Comparison of ENCODE assay signal across 14 cellular contexts in genomic region chr19:39334444-39334976, GRCh38. TPM values are rescaled to one million over a fixed set of nuclear protein-coding genes. Genes with fewer than 3 reads are reported as not detected.
A peak's percentile ranks its signal among the peaks of the same experiment; 100 is the strongest.
DNase-seq lines count a peak whose midpoint lies in the region; ATAC-seq and TF ChIP-seq lines count a peak whose summit lies in the region.
"Had no signal": no experiment of that assay in that cellular context is flagged by ENCODE, and none has a peak within 500 bp of the region (broad histone marks: within the 10 kb centered on the region; RNA-seq: fewer than 3 reads in every experiment).

No MANE protein-coding gene starts in this region.

- intact Hi-C loops in CD4-positive, alpha-beta T cell (cut with DNase I, micrococcal nuclease): loop anchor here in 1 of 2 experiments (10.0 kb wide), 1 partner anchor 940 kb away; no protein-coding TSS in a partner anchor
- intact Hi-C loops in Caco-2 (cut with micrococcal nuclease; ENCODE audit: unreplicated experiment): no loop called here
- intact Hi-C loops in aorta (cut with DNase I): loop anchor here in 1 of 2 donors (5.0 kb wide), 1 partner anchor 372 kb away; no protein-coding TSS in a partner anchor

- peaks cover 59% of the 10 kb centered on the region for H3K4me1 Mint-ChIP-seq in CD4-positive, alpha-beta T cell (ENCODE audit: low read depth)
- H3K4me1 Mint-ChIP-seq in activated naive CD8-positive, alpha-beta T cell treated with anti-CD3 and anti-CD28 coated beads for 36 hours: peaks cover 55% of the 10 kb centered on the region
- H3K4me1 Mint-ChIP-seq in Caco-2 (ENCODE audit: low read depth, unreplicated experiment): peaks cover 7% of the 10 kb centered on the region

- no peak overlapping the region for H2AFZ ChIP-seq in osteoblast (ENCODE audit: low read length)

- CTCF ChIA-PET in CD4-positive, alpha-beta T cell (lab: Charles Lee): interaction anchor here (0.7 to 0.9 kb wide), 2 partner anchors 212 to 1443 kb away, joined by 3 to 4 read pairs; no protein-coding TSS in a partner anchor
- CTCF ChIA-PET in HEK293 (lab: Yijun Ruan, JAX) (interaction anchor here (0.5 to 9.4 kb wide), 5 partner anchors 69 to 372 kb away, joined by 3 to 165 read pairs (median 9); partner anchors contain the start of gene PLEKHG2), Caco-2 (lab: Charles Lee) (no interaction called here)

- H3K27me3 Mint-ChIP-seq in CD4-positive, alpha-beta T cell: no peaks in the 10 kb centered on the region
- H3K27me3 Mint-ChIP-seq in activated naive CD8-positive, alpha-beta T cell treated with anti-CD3 and anti-CD28 coated beads for 36 hours: no peaks in the 10 kb centered on the region
- no peaks in the 10 kb centered on the region for H3K27me3 Mint-ChIP-seq in Caco-2 (ENCODE audit: insufficient read depth, unreplicated experiment)

- no peaks in the 10 kb centered on the region for H3K9me3 Mint-ChIP-seq in CD4-positive, alpha-beta T cell
- H3K9me3 Mint-ChIP-seq in activated naive CD8-positive, alpha-beta T cell treated with anti-CD3 and anti-CD28 coated beads for 36 hours: peaks cover 4% of the 10 kb centered on the region
- H3K9me3 Mint-ChIP-seq in Caco-2 (ENCODE audit: unreplicated experiment): no peaks in the 10 kb centered on the region

- no peak overlapping the region for H3K4me2 ChIP-seq in osteoblast (ENCODE audit: insufficient read depth, low read length)

- POLR2A ChIA-PET in CD4-positive, alpha-beta T cell (lab: Charles Lee): interaction anchor here (1.0 to 2.3 kb wide), 5 partner anchors 12 to 212 kb away, joined by 3 to 20 read pairs (median 3); partner anchors contain the start of genes MED29, PAF1 and RPS16
- POLR2A ChIA-PET in HEK293 (lab: Yijun Ruan, JAX): no interaction called here
- POLR2A ChIA-PET in Caco-2 (lab: Charles Lee): no interaction called here

- peak overlapping the region; percentile 61 for H3K27ac ChIP-seq in CD4-positive, alpha-beta T cell (ENCODE audit: low read depth, low read length)
- H3K27ac ChIP-seq in HEK293 (ENCODE audit: extremely low read depth, low read depth, low read length) (no peak overlapping the region), osteoblast (ENCODE audit: low read depth, low read length) (no peak overlapping the region), aorta (ENCODE audit: low read depth in 1 of 2, low read length in 2 of 2) (no peak overlapping the region)
- H3K27ac ChIP-seq: SJSA1, WERI-Rb-1 had no signal

- peaks cover 55% of the 10 kb centered on the region for H3K36me3 Mint-ChIP-seq in CD4-positive, alpha-beta T cell (ENCODE audit: low read depth)
- peaks cover 23% of the 10 kb centered on the region for H3K36me3 Mint-ChIP-seq in activated naive CD8-positive, alpha-beta T cell treated with anti-CD3 and anti-CD28 coated beads for 36 hours
- no peaks in the 10 kb centered on the region for H3K36me3 Mint-ChIP-seq in Caco-2 (ENCODE audit: insufficient read depth, unreplicated experiment)

- H3K4me3 Mint-ChIP-seq in CD4-positive, alpha-beta T cell: peak overlapping the region; percentile 98
- peak overlapping the region; percentile 97 for H3K4me3 Mint-ChIP-seq in activated naive CD8-positive, alpha-beta T cell treated with anti-CD3 and anti-CD28 coated beads for 36 hours
- no peak overlapping the region for H3K4me3 Mint-ChIP-seq in Caco-2 (ENCODE audit: unreplicated experiment)

- H3K36me3 ChIP-seq in HEK293 (ENCODE audit: control insufficient read depth in 2 of 2, insufficient read depth in 1 of 2, low read length in 2 of 2) (no peaks in the 10 kb centered on the region; a peak in 1 of 3 replicates), osteoblast (ENCODE audit: insufficient read depth, low read length) (no peaks in the 10 kb centered on the region), Caco-2 (ENCODE audit: control insufficient read depth, insufficient read depth, low read length) (no peaks in the 10 kb centered on the region), aorta (ENCODE audit: control insufficient read depth in 1 of 2, insufficient read depth in 2 of 2, low read length in 1 of 2) (no peaks in the 10 kb centered on the region)
- H3K36me3 ChIP-seq: SJSA1, WERI-Rb-1 had no signal

- H3K4me3 ChIP-seq in HEK293 (ENCODE audit: low read depth, low read length) (no peak overlapping the region), osteoblast (ENCODE audit: insufficient read depth, low read length) (no peak overlapping the region), Caco-2 (ENCODE audit: low read depth, low read length) (no peak overlapping the region), aorta (ENCODE audit: low read length in 2 of 2) (no peak overlapping the region)
- H3K4me3 ChIP-seq: SJSA1 had no signal

- BruUV-seq in Caco-2 (replicated peaks; lab: Mats Ljungman, UMichigan): no TSS peak

- H3K9me3 ChIP-seq in CD4-positive, alpha-beta T cell (ENCODE audit: control insufficient read depth, low read length): no peaks in the 10 kb centered on the region
- H3K9me3 ChIP-seq in HEK293 (ENCODE audit: control insufficient read depth, insufficient read depth, low read depth, low read length) (no peaks in the 10 kb centered on the region), osteoblast (ENCODE audit: low read depth, low read length) (no peaks in the 10 kb centered on the region), Caco-2 (no peaks in the 10 kb centered on the region), aorta (ENCODE audit: control insufficient read depth, low read length) (no peaks in the 10 kb centered on the region)
- H3K9me3 ChIP-seq: SJSA1 had no signal

- ATAC-seq in CD4-positive, alpha-beta T cell (ENCODE audit: poor library complexity): no peak
- ATAC-seq in aorta (ENCODE audit: low FRiP score): no peak

- H4K20me1 ChIP-seq in osteoblast (ENCODE audit: insufficient read depth, low read length): no peaks in the 10 kb centered on the region

- H3K79me2 ChIP-seq in osteoblast (ENCODE audit: insufficient read depth, low read length): no peaks in the 10 kb centered on the region

- H3K27me3 ChIP-seq in CD4-positive, alpha-beta T cell (ENCODE audit: control insufficient read depth, insufficient read depth, low read length): no peaks in the 10 kb centered on the region
- peaks cover 2% of the 10 kb centered on the region for H3K27me3 ChIP-seq in osteoblast (ENCODE audit: insufficient read depth, low read length)
- H3K27me3 ChIP-seq in Caco-2 (replicated peaks; ENCODE audit: control insufficient read depth, insufficient read depth, low read length): no peaks in the 10 kb centered on the region
- no peaks in the 10 kb centered on the region for H3K27me3 ChIP-seq in aorta (ENCODE audit: control insufficient read depth in 1 of 2, insufficient read depth in 2 of 2, low read length in 1 of 2)
- H3K27me3 ChIP-seq: SJSA1 had no signal

- H3K4me1 ChIP-seq in HEK293 (ENCODE audit: control insufficient read depth, insufficient read depth, low read length) (no peaks in the 10 kb centered on the region), osteoblast (ENCODE audit: insufficient read depth, low read length) (no peaks in the 10 kb centered on the region), Caco-2 (peaks cover 3% of the 10 kb centered on the region), aorta (ENCODE audit: control insufficient read depth in 1 of 2, insufficient read depth in 2 of 2, low read length in 2 of 2) (no peaks in the 10 kb centered on the region)
- H3K4me1 ChIP-seq: SJSA1 had no signal

- 93 to 94% methylated on average over 5 of the region's 5 CpGs for WGBS in aorta, 2 donors

- no peak for TF ChIP-seq CTCF in CD4-positive, alpha-beta T cell (IDR thresholded peaks at IDR 0.05)
- TF ChIP-seq CTCF in HEK293 (tag by site-specific recombination; IDR thresholded peaks at IDR 0.05): no peak
- TF ChIP-seq CTCF in osteoblast (IDR thresholded peaks at IDR 0.05; ENCODE audit: extremely low read depth, low read depth, low read length): no peak
- TF ChIP-seq CTCF in Caco-2 (IDR thresholded peaks at IDR 0.05; ENCODE audit: insufficient read depth in 1 of 2, low read depth in 1 of 2, low read length in 1 of 2, severe bottlenecking in 1 of 2, unreplicated experiment in 1 of 2): no peak

- no peak for DNase-seq in CD4-positive, alpha-beta T cell
- DNase-seq in activated naive CD8-positive, alpha-beta T cell treated with anti-CD3 and anti-CD28 coated beads for 36 hours: no peak
- peak; percentile 72 for DNase-seq in osteoblast (ENCODE audit: insufficient read length, low spot score, missing footprints)
- no peak for DNase-seq in stimulated activated CD4-positive, alpha-beta T cell treated with anti-CD3 and anti-CD28 coated beads, Interleukin-2, amount 100 ng/mL, for 48 hours
- DNase-seq in Caco-2: no peak
- no peak for DNase-seq in NCI-H2107 (lab: John Stamatoyannopoulos, UW)
- no peak for DNase-seq in aorta
- DNase-seq: cerebellar nuclear complex, NCI-H1930, WERI-Rb-1 had no signal

- peak overlapping the region; percentile 95 for H3K27ac Mint-ChIP-seq in CD4-positive, alpha-beta T cell
- H3K27ac Mint-ChIP-seq in activated naive CD8-positive, alpha-beta T cell treated with anti-CD3 and anti-CD28 coated beads for 36 hours: peak overlapping the region; percentile 98
- no peak overlapping the region for H3K27ac Mint-ChIP-seq in Caco-2 (ENCODE audit: unreplicated experiment)
- H3K27ac Mint-ChIP-seq: progenitor cell of endocrine pancreas had no signal

RNA-seq across cellular contexts. Expression of gene GMFG, which starts 1.3 kb away (rescaled TPM):
- 100 to 1,000 TPM; 352 to 367 TPM for total RNA-seq in CD4-positive, alpha-beta T cell
- total RNA-seq in activated naive CD8-positive, alpha-beta T cell treated with anti-CD3 and anti-CD28 coated beads for 36 hours: 100 to 1,000 TPM; 232 to 240 TPM
- total RNA-seq in osteoblast: 0.36 and 2.7 TPM in 2 replicates
- 0.91 TPM in 1 of 2 replicates, not detected in the other for total RNA-seq in Caco-2 (2022)
- total RNA-seq in aorta: 10 to 100 TPM; 53.7 to 60.8 TPM
- polyA plus RNA-seq in aorta: 10 to 100 TPM in 1 of 2 donors, 1 to 10 TPM in 1; 8.3 to 50.3 TPM
- total RNA-seq: progenitor cell of endocrine pancreas had no signal

RNA-seq across cellular contexts. Expression of gene SAMD4B, which starts 7.7 kb away (rescaled TPM):
- 10 to 100 TPM; 65.0 to 66.9 TPM for total RNA-seq in CD4-positive, alpha-beta T cell
- total RNA-seq in activated naive CD8-positive, alpha-beta T cell treated with anti-CD3 and anti-CD28 coated beads for 36 hours: 10 to 100 TPM; 36.2 to 36.5 TPM
- total RNA-seq in osteoblast (85.0 and 85.5 TPM in 2 replicates), Caco-2 (2022) (132 and 147 TPM in 2 replicates), aorta (100 to 1,000 TPM; 101 to 120 TPM)
- polyA plus RNA-seq in aorta: 100 to 1,000 TPM in 1 of 2 donors, 10 to 100 TPM in 1; 33.6 to 109 TPM

RNA-seq across cellular contexts. Expression of gene LRFN1, which starts 13.8 kb away (rescaled TPM):
- 1 to 10 TPM; 2.3 to 2.6 TPM for total RNA-seq in CD4-positive, alpha-beta T cell
- total RNA-seq in activated naive CD8-positive, alpha-beta T cell treated with anti-CD3 and anti-CD28 coated beads for 36 hours: 1 to 10 TPM; 4.6 to 5.1 TPM
- total RNA-seq in osteoblast: under 0.01 and 0.36 TPM in 2 replicates
- total RNA-seq in Caco-2 (2022): 21.1 and 21.2 TPM in 2 replicates
- 1 to 10 TPM in 1 of 2 donors, under 1 TPM in 1; 0.45 to 1.8 TPM for total RNA-seq in aorta
- polyA plus RNA-seq in aorta: not detected
- total RNA-seq: SJSA1 had no signal

RNA-seq across cellular contexts. Expression of gene IFNL1, which starts 38.3 kb away (rescaled TPM):
- total RNA-seq in CD4-positive, alpha-beta T cell: not detected
- total RNA-seq in activated naive CD8-positive, alpha-beta T cell treated with anti-CD3 and anti-CD28 coated beads for 36 hours: not detected
- total RNA-seq in osteoblast (not detected in 2 replicates), Caco-2 (2022) (not detected in 2 replicates), aorta (not detected)
- not detected for polyA plus RNA-seq in aorta
- total RNA-seq: mesenteric fat pad, progenitor cell of endocrine pancreas, SJSA1 had no signal

RNA-seq across cellular contexts. Expression of gene PAF1, which starts 56.4 kb away (rescaled TPM):
- total RNA-seq in CD4-positive, alpha-beta T cell: 100 to 1,000 TPM in 1 of 2 experiments, 10 to 100 TPM in 1; 99.6 to 101 TPM
- 10 to 100 TPM; 43.6 to 44.0 TPM for total RNA-seq in activated naive CD8-positive, alpha-beta T cell treated with anti-CD3 and anti-CD28 coated beads for 36 hours
- 29.3 and 29.8 TPM in 2 replicates for total RNA-seq in osteoblast
- total RNA-seq in Caco-2 (2022): 57.9 and 59.0 TPM in 2 replicates
- 10 to 100 TPM; 33.9 to 34.5 TPM for total RNA-seq in aorta
- 10 to 100 TPM; 27.7 to 43.8 TPM for polyA plus RNA-seq in aorta

Comparison
In these comparisons a context has a peak if more than half of its experiments do, and no peak if none do; other contexts are left out.
1. RNA of gene GMFG, which starts 1.3 kb away (total RNA-seq): 352 to 367 TPM in CD4-positive, alpha-beta T cell, 232 to 240 TPM in activated naive CD8-positive, alpha-beta T cell treated with anti-CD3 and anti-CD28 coated beads for 36 hours and 53.7 to 60.8 TPM in aorta; 0.91 TPM in Caco-2 and 0.36 to 2.7 TPM in osteoblast; every median in the first group is over 10 times any median in the second.